In genomic region chr5:55986931-55987330, GRCh38 we compare ENCODE assay signal across 17 cellular contexts.
"Had no signal": no experiment of that assay in that cellular context is flagged by ENCODE, and none has a peak within 500 bp of the region (broad histone marks: within the 10 kb centered on the region; RNA-seq: fewer than 3 reads in every experiment).

No MANE protein-coding gene starts in this region.

- ATAC-seq: left colon; stimulated activated effector memory CD8-positive, alpha-beta T cell treated with anti-CD3 and anti-CD28 coated beads, Interleukin-12 subunit alpha, Interleukin-12 subunit beta, amount 100 ng/mL, for 72 hours had no signal

- H3K27me3 ChIP-seq: adrenal gland, SJSA1, tibial artery, vagina had no signal

- H3K27ac Mint-ChIP-seq: activated T-helper 2 cell treated with anti-CD3 and anti-CD28 coated beads, Interferon-gamma antibody, Interleukin-2, Interleukin-4, amounts not matched to agents 10 μg/mL and 5 μg/mL and 100 μg/mL, durations not matched to agents 14 hours and 24 hours and 36 hours; stimulated activated effector memory CD8-positive, alpha-beta T cell treated with anti-CD3 and anti-CD28 coated beads, Interleukin-12 subunit alpha, Interleukin-12 subunit beta, amount 100 ng/mL, for 72 hours had no signal

- H3K4me3 Mint-ChIP-seq: central memory CD8-positive, alpha-beta T cell; naive B cell; stimulated activated effector memory CD8-positive, alpha-beta T cell treated with anti-CD3 and anti-CD28 coated beads, Interleukin-12 subunit alpha, Interleukin-12 subunit beta, amount 100 ng/mL, for 72 hours had no signal

- H3K36me3 ChIP-seq: neutrophil, vagina had no signal

- H3K9me3 ChIP-seq: adrenal gland, neutrophil, SJSA1, tibial artery, vagina had no signal

- H3K4me3 ChIP-seq: adrenal gland, lung, SJSA1, skin epidermis, tibial artery, vagina had no signal

- H3K27me3 Mint-ChIP-seq: central memory CD8-positive, alpha-beta T cell; naive B cell had no signal

- H3K27ac ChIP-seq: adrenal gland, neutrophil, SJSA1, skin epidermis, tibial artery, vagina had no signal

- DNase-seq: activated CD4-positive, alpha-beta T cell treated with anti-CD3 and anti-CD28 coated beads, Interleukin-2, amount 50 U/mL, for 4 hours; adrenal gland; dermis blood vessel endothelial cell; hypothalamus; left colon; naive B cell; retina; T1000; tibial artery had no signal
